ENCODE assay signal across 18 cellular contexts in genomic region chr16:67302882-67303434, GRCh38. TPM values are rescaled to one million over a fixed set of nuclear protein-coding genes. Genes with fewer than 3 reads are reported as not detected.
"Had no signal": no experiment of that assay in that cellular context is flagged by ENCODE, and none has a peak within 500 bp of the region (broad histone marks: within the 10 kb centered on the region; RNA-seq: fewer than 3 reads in every experiment).

No MANE protein-coding gene starts in this region.

- H3K4me1 Mint-ChIP-seq: memory B cell had no signal

- H3K27ac Mint-ChIP-seq: memory B cell, nephron progenitor cell had no signal

- H3K9me3 Mint-ChIP-seq: memory B cell, nephron progenitor cell had no signal

- DNase-seq: activated CD4-positive, alpha-beta T cell treated with anti-CD3 and anti-CD28 coated beads, Interleukin-2, amount 50 U/mL, for 4 hours; activated naive CD4-positive, alpha-beta T cell treated with anti-CD3 and anti-CD28 coated beads, Interleukin-2, amount 50 U/mL, for 16 hours; adrenal gland; colonic mucosa; effector CD4-positive, alpha-beta T cell; heart right ventricle; left ventricle myocardium inferior; nephron progenitor cell; stimulated activated CD4-positive, alpha-beta T cell treated with anti-CD3 and anti-CD28 coated beads, Interleukin-4, amount 100 ng/mL, for 1 hour; stimulated activated CD8-positive, alpha-beta memory T cell treated with anti-CD3 and anti-CD28 coated beads, Interleukin-4, amount 100 ng/mL, for 48 hours; uterus had no signal

- H3K36me3 Mint-ChIP-seq: memory B cell had no signal

- H3K27me3 ChIP-seq: adrenal gland, colonic mucosa, uterus had no signal

- FAIRE-seq: frontal cortex, keratinocyte had no signal

- H3K27ac ChIP-seq: colonic mucosa, heart right ventricle, left ventricle myocardium inferior had no signal

- H3K36me3 ChIP-seq: adrenal gland, colonic mucosa, heart right ventricle, left ventricle myocardium inferior, uterus had no signal

- H3K4me3 ChIP-seq: adrenal gland, colonic mucosa, heart right ventricle, left ventricle myocardium inferior, uterus had no signal

- H3K4me3 Mint-ChIP-seq: memory B cell had no signal

- H3K9me3 ChIP-seq: adrenal gland, colonic mucosa, heart right ventricle, left ventricle myocardium inferior, uterus had no signal

- H3K4me1 ChIP-seq: adrenal gland, colonic mucosa, uterus had no signal

RNA-seq across cellular contexts. Expression of gene KCTD19, which starts 23.6 kb away (rescaled TPM):
- total RNA-seq: cardiac septum, heart right ventricle, left ventricle myocardium inferior, osteocyte had no signal
- polyA plus RNA-seq: fibroblast of lung, keratinocyte had no signal

RNA-seq across cellular contexts. Expression of gene LRRC36, which starts 23.7 kb away (rescaled TPM):
- total RNA-seq: cardiac septum; left ventricle myocardium inferior; osteocyte; T-helper 2 cell treated with Interferon-gamma antibody and Interleukin-4, amounts not matched to agents 100 ng/mL and 5 ng/mL, for 36 hours had no signal
- polyA plus RNA-seq: keratinocyte had no signal
